In genomic region chr1:115112496-115113375, GRCh38 we compare ENCODE assay signal across 8 cellular contexts. TPM values are rescaled to one million over a fixed set of nuclear protein-coding genes. Genes with fewer than 3 reads are reported as not detected.
DNase-seq lines count a peak whose midpoint lies in the region; ATAC-seq and TF ChIP-seq lines count a peak whose summit lies in the region.

No MANE protein-coding gene starts in this region.

- H3K4me3 Mint-ChIP-seq in HFFc6, result no peak overlapping the region; the same call in 1 of the 2 replicates

- no peaks in the 10 kb centered on the region for H3K9me3 Mint-ChIP-seq in HFFc6

- H3K27me3 Mint-ChIP-seq in HFFc6 (ENCODE audit: insufficient read depth), result no peaks in the 10 kb centered on the region; the same call in 1 of the 2 replicates

- no peaks in the 10 kb centered on the region for H3K9me3 ChIP-seq in mucosa of stomach (ENCODE audit: control insufficient read depth, low read length)

- peak; percentile 61 for DNase-seq in CD1c-positive myeloid dendritic cell (ENCODE audit: extremely low spot score)
- DNase-seq in HFFc6, result no peak
- DNase-seq in activated CD4-positive, alpha-beta T cell treated with anti-CD3 and anti-CD28 coated beads for 1 hour, result peak; percentile 49
- DNase-seq in dermis blood vessel endothelial cell, result peak; percentile 57
- peak; percentile 57 for DNase-seq in superior temporal gyrus (ENCODE audit: extremely low spot score)
- no peak for DNase-seq in NCI-H2107 (lab: John Stamatoyannopoulos, UW)

- peaks cover 44% of the 10 kb centered on the region for H3K4me1 Mint-ChIP-seq in HFFc6 (ENCODE audit: low read depth)

- peak overlapping the region; percentile 88; the same call in 1 of the 2 replicates for H3K27ac Mint-ChIP-seq in HFFc6

- no peak overlapping the region for H3K4me3 ChIP-seq in mucosa of stomach (ENCODE audit: low read length)

- TF ChIP-seq CTCF in HFFc6 (IDR thresholded peaks at IDR 0.05), result peak; percentile 99

- H3K4me1 ChIP-seq in mucosa of stomach (ENCODE audit: control insufficient read depth, insufficient read depth, low read length), result peaks cover 6% of the 10 kb centered on the region

- no peaks in the 10 kb centered on the region for H3K36me3 Mint-ChIP-seq in HFFc6 (ENCODE audit: low read depth)

- no peaks in the 10 kb centered on the region for H3K27me3 ChIP-seq in mucosa of stomach (ENCODE audit: control insufficient read depth, insufficient read depth, low read length)

- no peak for ATAC-seq in GM18907 (IDR thresholded peaks at IDR 0.05; ENCODE audit: unreplicated experiment)

- H3K36me3 ChIP-seq in mucosa of stomach (ENCODE audit: control insufficient read depth, insufficient read depth, low read length), result no peaks in the 10 kb centered on the region

- H3K9ac ChIP-seq in mucosa of stomach (ENCODE audit: low read length), result peak overlapping the region; percentile 7

RNA-seq across cellular contexts. Expression of gene TSPAN2, which starts 23.4 kb away (rescaled TPM):
- 1 to 10 TPM; 4.2 to 6.9 (median 5.1) TPM for total RNA-seq in HFFc6 (2021; fragmentation: NEBNext Ultra II Directional; extraction: Animal tissue kit (Norgen Biotek cat#: 25700))
- total RNA-seq in dermis blood vessel endothelial cell, result 1.3 and 5.3 TPM in 2 replicates

Comparison
In these comparisons a context has a peak if more than half of its experiments do, and no peak if none do; other contexts are left out.
1. DNase-seq: peak in CD1c-positive myeloid dendritic cell (single experiment), activated CD4-positive, alpha-beta T cell treated with anti-CD3 and anti-CD28 coated beads for 1 hour (single experiment), dermis blood vessel endothelial cell (single experiment) and superior temporal gyrus (single experiment); none in HFFc6 (single experiment) and NCI-H2107 (single experiment).